Comparison of ENCODE assay signal across 33 cellular contexts in genomic region chr13:88235441-88235840, GRCh38.
"Had no signal": no experiment of that assay in that cellular context is flagged by ENCODE, and none has a peak within 500 bp of the region (broad histone marks: within the 10 kb centered on the region; RNA-seq: fewer than 3 reads in every experiment).

No MANE protein-coding gene starts in this region.

- H3K4me3 Mint-ChIP-seq: activated CD4-positive, alpha-beta memory T cell treated with anti-CD3 and anti-CD28 coated beads, Interleukin-2, amount 10 ng/mL, durations not matched to agents 7 days and 5 days; activated CD4-positive, alpha-beta T cell treated with anti-CD3 and anti-CD28 coated beads, Interleukin-2, amount 10 ng/mL, durations not matched to agents 7 days and 5 days; activated naive CD4-positive, alpha-beta T cell treated with anti-CD3 and anti-CD28 coated beads, Interleukin-2, amount 10 ng/mL, durations not matched to agents 7 days and 5 days; activated naive CD8-positive, alpha-beta T cell treated with anti-CD3 and anti-CD28 coated beads, Interleukin-2, amount 10 ng/mL, durations not matched to agents 7 days and 5 days; activated T-cell treated with anti-CD3 and anti-CD28 coated beads, Interleukin-2, amount 50 U/mL, for 24 hours; activated T-cell treated with anti-CD3 and anti-CD28 coated beads, Interleukin-2, amount 50 U/mL, for 72 hours; central memory CD8-positive, alpha-beta T cell; effector memory CD8-positive, alpha-beta T cell; T-helper 17 cell; T-helper 2 cell treated with Interferon-gamma antibody and Interleukin-4, amounts not matched to agents 5 μg/mL and 100 μg/mL, for 36 hours had no signal

- H3K27me3 Mint-ChIP-seq: activated CD4-positive, alpha-beta memory T cell treated with anti-CD3 and anti-CD28 coated beads, Interleukin-2, amount 10 ng/mL, durations not matched to agents 7 days and 5 days; activated CD4-positive, alpha-beta T cell treated with anti-CD3 and anti-CD28 coated beads, Interleukin-2, amount 10 ng/mL, durations not matched to agents 7 days and 5 days; activated naive CD4-positive, alpha-beta T cell treated with anti-CD3 and anti-CD28 coated beads, Interleukin-2, amount 10 ng/mL, durations not matched to agents 7 days and 5 days; activated naive CD8-positive, alpha-beta T cell treated with anti-CD3 and anti-CD28 coated beads, Interleukin-2, amount 10 ng/mL, durations not matched to agents 7 days and 5 days; activated T-cell treated with anti-CD3 and anti-CD28 coated beads, Interleukin-2, amount 50 U/mL, for 24 hours; central memory CD8-positive, alpha-beta T cell; effector memory CD8-positive, alpha-beta T cell; T-helper 17 cell had no signal

- H3K9me3 Mint-ChIP-seq: activated CD4-positive, alpha-beta T cell treated with anti-CD3 and anti-CD28 coated beads, Interleukin-2, amount 10 ng/mL, durations not matched to agents 7 days and 5 days; activated naive CD4-positive, alpha-beta T cell treated with anti-CD3 and anti-CD28 coated beads, Interleukin-2, amount 10 ng/mL, durations not matched to agents 7 days and 5 days; activated naive CD4-positive, alpha-beta T cell treated with anti-CD3 and anti-CD28 coated beads, Interleukin-2, amount 50 U/mL, for 72 hours; activated naive CD8-positive, alpha-beta T cell treated with anti-CD3 and anti-CD28 coated beads, Interleukin-2, amount 10 ng/mL, durations not matched to agents 7 days and 5 days; activated T-cell treated with anti-CD3 and anti-CD28 coated beads, Interleukin-2, amount 50 U/mL, for 24 hours; activated T-cell treated with anti-CD3 and anti-CD28 coated beads, Interleukin-2, amount 50 U/mL, for 72 hours; central memory CD8-positive, alpha-beta T cell; effector memory CD8-positive, alpha-beta T cell had no signal

- H3K4me1 Mint-ChIP-seq: activated CD4-positive, alpha-beta memory T cell treated with anti-CD3 and anti-CD28 coated beads, Interleukin-2, amount 10 ng/mL, durations not matched to agents 7 days and 5 days; activated CD4-positive, alpha-beta T cell treated with anti-CD3 and anti-CD28 coated beads, Interleukin-2, amount 10 ng/mL, durations not matched to agents 7 days and 5 days; activated naive CD4-positive, alpha-beta T cell treated with anti-CD3 and anti-CD28 coated beads, Interleukin-2, amount 10 ng/mL, durations not matched to agents 7 days and 5 days; activated naive CD8-positive, alpha-beta T cell treated with anti-CD3 and anti-CD28 coated beads, Interleukin-2, amount 10 ng/mL, durations not matched to agents 7 days and 5 days; central memory CD8-positive, alpha-beta T cell; T-helper 17 cell had no signal

- H3K27me3 ChIP-seq: brain microvascular endothelial cell, esophagus squamous epithelium had no signal

- DNase-seq: activated CD4-positive, alpha-beta memory T cell treated with anti-CD3 and anti-CD28 coated beads, Interleukin-2, amount 10 ng/mL, durations not matched to agents 7 days and 5 days; activated CD4-positive, alpha-beta T cell treated with anti-CD3 and anti-CD28 coated beads for 1 hour; activated CD4-positive, alpha-beta T cell treated with anti-CD3 and anti-CD28 coated beads for 4 hours; activated CD4-positive, alpha-beta T cell treated with anti-CD3 and anti-CD28 coated beads, Interleukin-2, amount 10 ng/mL, durations not matched to agents 7 days and 5 days; activated CD4-positive, alpha-beta T cell treated with anti-CD3 and anti-CD28 coated beads, Interleukin-2, amount 50 U/mL, for 4 hours; activated CD8-positive, alpha-beta memory T cell treated with anti-CD3 and anti-CD28 coated beads, Interleukin-2, amount 50 U/mL, for 48 hours; activated gamma-delta T cell; activated naive CD4-positive, alpha-beta T cell; activated naive CD4-positive, alpha-beta T cell treated with anti-CD3 and anti-CD28 coated beads, Interleukin-2, amount 10 ng/mL, durations not matched to agents 7 days and 5 days; activated naive CD8-positive, alpha-beta T cell treated with anti-CD3 and anti-CD28 coated beads, Interleukin-2, amount 10 ng/mL, durations not matched to agents 7 days and 5 days; activated T-cell treated with anti-CD3 and anti-CD28 coated beads for 4 hours; activated T-cell treated with anti-CD3 and anti-CD28 coated beads, Interleukin-2, amount 50 U/mL, for 24 hours; activated T-cell treated with anti-CD3 and anti-CD28 coated beads, Interleukin-2, amount 50 U/mL, for 72 hours; amniotic stem cell; anterior cingulate cortex; brain microvascular endothelial cell; cortex of kidney; dermis blood vessel endothelial cell; effector CD4-positive, alpha-beta T cell; effector memory CD8-positive, alpha-beta T cell; esophagus squamous epithelium; foreskin melanocyte; head of caudate nucleus; T-helper 1 cell; T-helper 17 cell; T1000 had no signal

- H3K27ac Mint-ChIP-seq: activated CD4-positive, alpha-beta memory T cell treated with anti-CD3 and anti-CD28 coated beads, Interleukin-2, amount 10 ng/mL, durations not matched to agents 7 days and 5 days; activated CD4-positive, alpha-beta T cell treated with anti-CD3 and anti-CD28 coated beads, Interleukin-2, amount 10 ng/mL, durations not matched to agents 7 days and 5 days; activated naive CD4-positive, alpha-beta T cell treated with anti-CD3 and anti-CD28 coated beads, Interleukin-2, amount 10 ng/mL, durations not matched to agents 7 days and 5 days; activated naive CD4-positive, alpha-beta T cell treated with anti-CD3 and anti-CD28 coated beads, Interleukin-2, amount 50 U/mL, for 72 hours; activated naive CD8-positive, alpha-beta T cell treated with anti-CD3 and anti-CD28 coated beads, Interleukin-2, amount 10 ng/mL, durations not matched to agents 7 days and 5 days; activated T-cell treated with anti-CD3 and anti-CD28 coated beads, Interleukin-2, amount 50 U/mL, for 24 hours; activated T-cell treated with anti-CD3 and anti-CD28 coated beads, Interleukin-2, amount 50 U/mL, for 72 hours; effector memory CD8-positive, alpha-beta T cell; T-helper 17 cell; T-helper 2 cell treated with Interferon-gamma antibody and Interleukin-4, amounts not matched to agents 5 μg/mL and 100 μg/mL, for 36 hours had no signal

- H3K36me3 Mint-ChIP-seq: activated naive CD4-positive, alpha-beta T cell treated with anti-CD3 and anti-CD28 coated beads, Interleukin-2, amount 10 ng/mL, durations not matched to agents 7 days and 5 days; activated naive CD8-positive, alpha-beta T cell treated with anti-CD3 and anti-CD28 coated beads, Interleukin-2, amount 10 ng/mL, durations not matched to agents 7 days and 5 days had no signal

- FAIRE-seq: astrocyte, bronchial epithelial cell, endothelial cell of umbilical vein had no signal

- H3K36me3 ChIP-seq: brain microvascular endothelial cell, esophagus squamous epithelium had no signal

- ATAC-seq: activated naive CD4-positive, alpha-beta T cell treated with anti-CD3 and anti-CD28 coated beads, Interleukin-2, amount 50 U/mL, for 72 hours; activated T-cell treated with anti-CD3 and anti-CD28 coated beads, Interleukin-2, amount 50 U/mL, for 72 hours; effector memory CD8-positive, alpha-beta T cell; T-helper 17 cell had no signal

- H3K4me3 ChIP-seq: esophagus squamous epithelium had no signal

- H3K9me3 ChIP-seq: esophagus squamous epithelium had no signal

- H3K4me1 ChIP-seq: esophagus squamous epithelium had no signal

- H3K27ac ChIP-seq: brain microvascular endothelial cell, epithelial cell of prostate, esophagus squamous epithelium had no signal
